ENCODE assay signal across 12 cellular contexts in genomic region chr17:78746949-78747269, GRCh38. TPM values are rescaled to one million over a fixed set of nuclear protein-coding genes. Genes with fewer than 3 reads are reported as not detected.
DNase-seq lines count a peak whose midpoint lies in the region; ATAC-seq lines count a peak whose summit lies in the region.
"Had no signal": no experiment of that assay in that cellular context is flagged by ENCODE, and none has a peak within 500 bp of the region (broad histone marks: within the 10 kb centered on the region; RNA-seq: fewer than 3 reads in every experiment).

No MANE protein-coding gene starts in this region.

- H3K27me3 ChIP-seq in stomach smooth muscle (ENCODE audit: control insufficient read depth in 1 of 2, insufficient read depth in 2 of 2, low read length in 2 of 2), result no peaks in the 10 kb centered on the region

- peak overlapping the region; percentile 31 for H3K27ac ChIP-seq in stomach smooth muscle (ENCODE audit: low read length)

- H3K36me3 ChIP-seq in stomach smooth muscle (ENCODE audit: control insufficient read depth in 2 of 2, insufficient read depth in 2 of 2, low read length in 2 of 2), result no peaks in the 10 kb centered on the region

- peaks cover 86% of the 10 kb centered on the region for H3K4me1 Mint-ChIP-seq in activated CD4-positive, alpha-beta T cell treated with anti-CD3 and anti-CD28 coated beads, Interleukin-2, amount 10 ng/mL, durations not matched to agents 24 days and 14 days
- peaks cover 71% of the 10 kb centered on the region for H3K4me1 Mint-ChIP-seq in activated T-helper 17 cell treated with anti-CD3 and anti-CD28 coated beads, Interleukin-2, amount 50 U/mL, for 72 hours

- intact Hi-C loops in activated CD4-positive, alpha-beta T cell treated with anti-CD3 and anti-CD28 coated beads, Interleukin-2, amount 10 ng/mL, durations not matched to agents 24 days and 14 days (cut with micrococcal nuclease), result loop anchor here (5.0 kb wide), 1 partner anchor 390 kb away; no protein-coding TSS in a partner anchor

- H3K4me3 ChIP-seq in stomach smooth muscle (ENCODE audit: low read length in 2 of 2), result no peak overlapping the region

- H3K4me1 ChIP-seq in stomach smooth muscle (ENCODE audit: control insufficient read depth, insufficient read depth, low read length), result peaks cover 27% of the 10 kb centered on the region

- no peak overlapping the region for H3K9ac ChIP-seq in stomach smooth muscle (ENCODE audit: low read length in 2 of 2)

- no peak for ATAC-seq in activated T-helper 17 cell treated with anti-CD3 and anti-CD28 coated beads, Interleukin-2, amount 50 U/mL, for 72 hours (replicated peaks)
- ATAC-seq in left lobe of liver, result peak; percentile 51

- no peaks in the 10 kb centered on the region for H3K9me3 ChIP-seq in stomach smooth muscle (ENCODE audit: control insufficient read depth in 2 of 2, low read length in 2 of 2)

- H3K27ac Mint-ChIP-seq in activated CD4-positive, alpha-beta T cell treated with anti-CD3 and anti-CD28 coated beads, Interleukin-2, amount 10 ng/mL, durations not matched to agents 24 days and 14 days, result peak overlapping the region; percentile 91
- peak overlapping the region; percentile 100 for H3K27ac Mint-ChIP-seq in activated T-helper 17 cell treated with anti-CD3 and anti-CD28 coated beads, Interleukin-2, amount 50 U/mL, for 72 hours

- no peaks in the 10 kb centered on the region for H3K9me3 Mint-ChIP-seq in activated CD4-positive, alpha-beta T cell treated with anti-CD3 and anti-CD28 coated beads, Interleukin-2, amount 10 ng/mL, durations not matched to agents 24 days and 14 days
- no peaks in the 10 kb centered on the region for H3K9me3 Mint-ChIP-seq in activated T-helper 17 cell treated with anti-CD3 and anti-CD28 coated beads, Interleukin-2, amount 50 U/mL, for 72 hours

- H3K27me3 Mint-ChIP-seq in activated CD4-positive, alpha-beta T cell treated with anti-CD3 and anti-CD28 coated beads, Interleukin-2, amount 10 ng/mL, durations not matched to agents 24 days and 14 days, result no peaks in the 10 kb centered on the region
- no peaks in the 10 kb centered on the region for H3K27me3 Mint-ChIP-seq in activated T-helper 17 cell treated with anti-CD3 and anti-CD28 coated beads, Interleukin-2, amount 50 U/mL, for 72 hours

- H3K36me3 Mint-ChIP-seq in activated CD4-positive, alpha-beta T cell treated with anti-CD3 and anti-CD28 coated beads, Interleukin-2, amount 10 ng/mL, durations not matched to agents 24 days and 14 days (ENCODE audit: low read depth), result peaks cover 28% of the 10 kb centered on the region
- peaks cover 82% of the 10 kb centered on the region for H3K36me3 Mint-ChIP-seq in activated T-helper 17 cell treated with anti-CD3 and anti-CD28 coated beads, Interleukin-2, amount 50 U/mL, for 72 hours (ENCODE audit: low read depth)

- no peak for DNase-seq in activated CD4-positive, alpha-beta T cell treated with anti-CD3 and anti-CD28 coated beads, Interleukin-2, amount 10 ng/mL, durations not matched to agents 24 days and 14 days
- no peak for DNase-seq in activated CD4-positive, alpha-beta T cell treated with anti-CD3 and anti-CD28 coated beads for 1 hour
- no peak for DNase-seq in left lobe of liver (ENCODE audit: low spot score)
- no peak for DNase-seq in kidney glomerular epithelial cell (lab: John Stamatoyannopoulos, UW)
- no peak for DNase-seq in NCI-H2196 (lab: John Stamatoyannopoulos, UW; ENCODE audit: unreplicated experiment)
- DNase-seq in DMS114 treated with DMSO at 0.1 percent for 48 hours (lab: John Stamatoyannopoulos, UW; ENCODE audit: unreplicated experiment), result no peak
- DNase-seq: effector CD8-positive, alpha-beta T cell; GOT3; NCI-H1436; NCI-H82 had no signal

- peak overlapping the region; percentile 64 for H3K4me3 Mint-ChIP-seq in activated CD4-positive, alpha-beta T cell treated with anti-CD3 and anti-CD28 coated beads, Interleukin-2, amount 10 ng/mL, durations not matched to agents 24 days and 14 days
- H3K4me3 Mint-ChIP-seq in activated T-helper 17 cell treated with anti-CD3 and anti-CD28 coated beads, Interleukin-2, amount 50 U/mL, for 72 hours, result peak overlapping the region; percentile 84

RNA-seq across cellular contexts. Expression of gene CYTH1, which starts 35.2 kb away (rescaled TPM):
- total RNA-seq in activated CD4-positive, alpha-beta T cell treated with anti-CD3 and anti-CD28 coated beads, Interleukin-2, amount 10 ng/mL, durations not matched to agents 24 days and 14 days, result 126 and 131 TPM in 2 replicates
- 100 to 1,000 TPM; 173 to 195 TPM for total RNA-seq in activated T-helper 17 cell treated with anti-CD3 and anti-CD28 coated beads, Interleukin-2, amount 50 U/mL, for 72 hours
- total RNA-seq in left lobe of liver, result 32.1 TPM
